In genomic region chr15:70466895-70467529, GRCh38 we compare ENCODE assay signal across 8 cellular contexts.
DNase-seq lines count a peak whose midpoint lies in the region; ATAC-seq and TF ChIP-seq lines count a peak whose summit lies in the region.

No MANE protein-coding gene starts in this region.

- DNase-seq in DMS114 treated with DMSO at 0.1 percent for 48 hours (lab: John Stamatoyannopoulos, UW; ENCODE audit: unreplicated experiment) (peak; percentile 67), HCT116 (ENCODE audit: low read depth, low spot score) (peak; percentile 37), NOMO-1 (lab: John Stamatoyannopoulos, UW; ENCODE audit: unreplicated experiment in 2 of 2) (peak; percentile 60 to 62), glomerular visceral epithelial cell (ENCODE audit: extremely low spot score) (peak; percentile 64), posterior cingulate gyrus (peak in 9 of 10 donors; percentile 38 to 95 (median 62)), omental fat pad (ENCODE audit: low spot score) (no peak), KG1 (lab: John Stamatoyannopoulos, UW) (no peak)
- DNase-seq in activated naive CD4-positive, alpha-beta T cell treated with Interleukin-2 at 50 U/mL for 16 hours: peak; percentile 53

- no peaks in the 10 kb centered on the region for H4K20me1 ChIP-seq in HCT116 (ENCODE audit: insufficient read depth)

- no peak overlapping the region for H2AFZ ChIP-seq in HCT116 (ENCODE audit: low read depth, low read length, poor library complexity, severe bottlenecking)

- no peaks in the 10 kb centered on the region for H3K79me2 ChIP-seq in HCT116 (ENCODE audit: insufficient read depth, low read length)

- no peaks in the 10 kb centered on the region for H3K9me2 ChIP-seq in HCT116 (ENCODE audit: insufficient read depth)

- no peak for TF ChIP-seq POLR2A in HCT116 (IDR thresholded peaks at IDR 0.05; ENCODE audit: borderline replicate concordance, extremely low read depth, insufficient read depth, insufficient read length)

- RAD21 ChIA-PET in HCT116 (lab: Charles Lee; ENCODE audit: low non-redundant PET in 1 of 2, low total read pairs in 2 of 2, uncharacterized antibody in 2 of 2, unreplicated experiment in 2 of 2): interaction anchor here in 1 of 2 experiments (0.6 kb wide), 1 partner anchor 725 kb away, joined by 3 read pairs; no protein-coding TSS in a partner anchor

- POLR2A ChIA-PET in HCT116 (lab: Charles Lee): no interaction called here

- intact Hi-C loops in HCT116 (cut with micrococcal nuclease) (loop anchor here (2.0 to 5.0 kb wide), 2 partner anchors 738 to 890 kb away; no protein-coding TSS in a partner anchor), posterior cingulate gyrus (cut with DNase I) (loop anchor here (5.0 to 10.0 kb wide), 2 partner anchors 742 to 890 kb away; no protein-coding TSS in a partner anchor)

- H3K27me3 ChIP-seq in HCT116 (ENCODE audit: insufficient read depth, low read length): peaks cover 5% of the 10 kb centered on the region; the same call in 1 of the 2 replicates

- no peaks in the 10 kb centered on the region for H3K9me3 ChIP-seq in HCT116 (ENCODE audit: control insufficient read depth in 1 of 2, insufficient read depth in 1 of 2, low read depth in 1 of 2, low read length in 2 of 2)

- H3K4me2 ChIP-seq in HCT116 (ENCODE audit: low read length): no peak overlapping the region

- no TSS peak for BruUV-seq in HCT116 (replicated peaks; lab: Mats Ljungman, UMichigan)

- no peak overlapping the region for H3K9ac ChIP-seq in HCT116 (ENCODE audit: low read length)

- peak; percentile 66; the same call in 1 of the 2 replicates for TF ChIP-seq RAD21 in HCT116 (IDR thresholded peaks at IDR 0.05; ENCODE audit: low read depth)

- TF ChIP-seq CTCF in HCT116 (IDR thresholded peaks at IDR 0.05 in 2 of 3, conservative IDR thresholded peaks at IDR 0.05 in 1 of 3; ENCODE audit: borderline replicate concordance in 1 of 3, insufficient read depth in 1 of 3, low read depth in 2 of 3, low read length in 2 of 3) (peak; percentile 62 to 81 (median 75)), omental fat pad (IDR thresholded peaks at IDR 0.05) (no peak)

- no peak overlapping the region for H3K27ac ChIP-seq in HCT116 (ENCODE audit: low read depth, low read length)

- ATAC-seq in HCT116 (peak; percentile 98), omental fat pad (ENCODE audit: low FRiP score) (no peak)

- CTCF ChIA-PET in HCT116 (lab: Charles Lee): interaction anchor here (0.7 to 3.1 kb wide), 15 partner anchors 8 to 991 kb away, joined by 3 to 19 read pairs (median 5); no protein-coding TSS in a partner anchor

- no peaks in the 10 kb centered on the region for H3K36me3 ChIP-seq in HCT116 (ENCODE audit: control insufficient read depth in 1 of 2, insufficient read depth in 2 of 2, low read length in 2 of 2)

- H3K4me3 ChIP-seq in HCT116 (replicated peaks in 1 of 2; ENCODE audit: low read depth in 1 of 2, low read length in 2 of 2): no peak overlapping the region

- H3K4me1 ChIP-seq in HCT116 (ENCODE audit: control insufficient read depth in 1 of 2, insufficient read depth in 2 of 2, low read length in 2 of 2): no peaks in the 10 kb centered on the region

TF ChIP-seq in HCT116, 20 proteins besides CTCF, POLR2A, EP300 and RAD21:
- TF ChIP-seq MAX (IDR thresholded peaks at IDR 0.05): peak; percentile 21; the same call in 1 of the 2 replicates
- peak; percentile 55; the same call in 1 of the 2 replicates for TF ChIP-seq CBX3 (IDR thresholded peaks at IDR 0.05; ENCODE audit: low read depth)
- TF ChIP-seq FOSL1 (IDR thresholded peaks at IDR 0.05; ENCODE audit: low read depth): no peak
- TF ChIP-seq JUND (IDR thresholded peaks at IDR 0.05): no peak
- TF ChIP-seq EGR1 (IDR thresholded peaks at IDR 0.05; ENCODE audit: low read depth): no peak
- TF ChIP-seq YY1 (IDR thresholded peaks at IDR 0.05; ENCODE audit: extremely low read depth, insufficient replicate concordance, low read depth, low read length): no peak
- no peak for TF ChIP-seq ATF3 (IDR thresholded peaks at IDR 0.05)

Comparison
In these comparisons a context has a peak if more than half of its experiments do, and no peak if none do; other contexts are left out.
1. DNase-seq: peak in DMS114 treated with DMSO at 0.1 percent for 48 hours (single experiment), HCT116 (single experiment), NOMO-1 (2 of 2), activated naive CD4-positive, alpha-beta T cell treated with Interleukin-2 at 50 U/mL for 16 hours (single experiment), glomerular visceral epithelial cell (single experiment) and posterior cingulate gyrus (9 of 10); none in omental fat pad (single experiment) and KG1 (single experiment).
2. CTCF ChIP-seq: peak in HCT116 (3 of 3); none in omental fat pad (0 of 3).